In genomic region chr13:94708971-94709614, GRCh38 we compare ENCODE assay signal across 23 cellular contexts. TPM values are rescaled to one million over a fixed set of nuclear protein-coding genes. Genes with fewer than 3 reads are reported as not detected.
DNase-seq lines count a peak whose midpoint lies in the region; ATAC-seq and TF ChIP-seq lines count a peak whose summit lies in the region.
"Had no signal": no experiment of that assay in that cellular context is flagged by ENCODE, and none has a peak within 500 bp of the region (broad histone marks: within the 10 kb centered on the region; RNA-seq: fewer than 3 reads in every experiment).

No MANE protein-coding gene starts in this region.

- no peaks in the 10 kb centered on the region for H3K4me1 ChIP-seq in PC-3 (ENCODE audit: insufficient read depth, low read length)
- H3K4me1 ChIP-seq in iPS-20b (ENCODE audit: insufficient read depth, low read length), result peaks cover 39% of the 10 kb centered on the region; the same call in 1 of the 2 replicates
- no peaks in the 10 kb centered on the region for H3K4me1 ChIP-seq in aorta (ENCODE audit: control insufficient read depth in 1 of 2, insufficient read depth in 2 of 2, low read length in 2 of 2)
- H3K4me1 ChIP-seq: BLaER1 had no signal

- peak overlapping the region; percentile 98 for H3K4me3 ChIP-seq in PC-3 (ENCODE audit: low read length)
- H3K4me3 ChIP-seq in iPS-20b (ENCODE audit: low read length), result peak overlapping the region; percentile 88
- no peak overlapping the region for H3K4me3 ChIP-seq in aorta (ENCODE audit: low read length in 2 of 2)
- H3K4me3 ChIP-seq: BLaER1, coronary artery, lung, SJSA1, transverse colon had no signal

- peaks cover 6% of the 10 kb centered on the region; the same call in 1 of the 2 replicates for H4K20me1 ChIP-seq in PC-3 (ENCODE audit: low read length)

- peaks cover 83% of the 10 kb centered on the region for H3K27me3 Mint-ChIP-seq in activated CD8-positive, alpha-beta memory T cell treated with anti-CD3 and anti-CD28 coated beads, Interleukin-2, amount 10 ng/mL, durations not matched to agents 7 days and 5 days

- H3K4me2 ChIP-seq in PC-3 (ENCODE audit: low read length), result peak overlapping the region; percentile 88
- H3K4me2 ChIP-seq: BLaER1 had no signal

- no peak for DNase-seq in activated CD8-positive, alpha-beta memory T cell treated with anti-CD3 and anti-CD28 coated beads, Interleukin-2, amount 10 ng/mL, durations not matched to agents 7 days and 5 days
- DNase-seq in activated CD8-positive, alpha-beta memory T cell treated with anti-CD3 and anti-CD28 coated beads, Interleukin-2, amount 50 U/mL, for 4 hours, result no peak
- DNase-seq in PC-3 (no peak), superior temporal gyrus (ENCODE audit: extremely low spot score) (peak; percentile 34), head of caudate nucleus (no peak), aorta (no peak)
- DNase-seq: activated naive CD4-positive, alpha-beta T cell treated with Interleukin-2 at 50 U/mL for 16 hours; erythroblast; HCEC 1CT; immature natural killer cell; naive B cell; NCI-H1436 treated with DMSO at 0.1 percent for 48 hours; NCI-H226; stimulated activated CD4-positive, alpha-beta T cell treated with anti-CD3 and anti-CD28 coated beads, Interleukin-12 subunit alpha, Interleukin-12 subunit beta, amount 100 ng/mL, for 4 hours; transverse colon had no signal

- H3K4me1 Mint-ChIP-seq in activated CD8-positive, alpha-beta memory T cell treated with anti-CD3 and anti-CD28 coated beads, Interleukin-2, amount 10 ng/mL, durations not matched to agents 7 days and 5 days, result peaks cover 16% of the 10 kb centered on the region

- 14 to 18% methylated on average over 5 of the region's 5 CpGs for WGBS in aorta, 2 donors

- H3K36me3 Mint-ChIP-seq in activated CD8-positive, alpha-beta memory T cell treated with anti-CD3 and anti-CD28 coated beads, Interleukin-2, amount 10 ng/mL, durations not matched to agents 7 days and 5 days, result peaks cover 2% of the 10 kb centered on the region

- H3K4me3 Mint-ChIP-seq in activated CD8-positive, alpha-beta memory T cell treated with anti-CD3 and anti-CD28 coated beads, Interleukin-2, amount 10 ng/mL, durations not matched to agents 7 days and 5 days, result no peak overlapping the region
- H3K4me3 Mint-ChIP-seq: immature natural killer cell; T-helper 2 cell treated with Interferon-gamma antibody and Interleukin-4, amounts not matched to agents 5 μg/mL and 100 μg/mL, for 36 hours had no signal

- H3K9me2 ChIP-seq in PC-3 (replicated peaks; ENCODE audit: low read length), result no peaks in the 10 kb centered on the region

- H3K36me3 ChIP-seq in PC-3 (ENCODE audit: low read depth, low read length), result no peaks in the 10 kb centered on the region
- H3K36me3 ChIP-seq in iPS-20b (ENCODE audit: insufficient read depth, low read depth, low read length), result no peaks in the 10 kb centered on the region
- no peaks in the 10 kb centered on the region for H3K36me3 ChIP-seq in aorta (ENCODE audit: control insufficient read depth in 1 of 2, insufficient read depth in 2 of 2, low read length in 1 of 2)
- H3K36me3 ChIP-seq: BLaER1, SJSA1, transverse colon had no signal

- no peak for ATAC-seq in activated CD8-positive, alpha-beta memory T cell treated with anti-CD3 and anti-CD28 coated beads, Interleukin-2, amount 10 ng/mL, durations not matched to agents 7 days and 5 days
- ATAC-seq in PC-3, result no peak
- ATAC-seq in HG02642 (IDR thresholded peaks at IDR 0.05; ENCODE audit: poor library complexity, unreplicated experiment), result no peak
- ATAC-seq in aorta (ENCODE audit: low FRiP score), result no peak
- ATAC-seq: activated CD4-positive, CD25-positive, alpha-beta regulatory T cell treated with anti-CD3 and anti-CD28 coated beads, Interleukin-2, amount 50 U/mL, for 24 hours had no signal

- H3K79me2 ChIP-seq in PC-3 (ENCODE audit: low read length), result peaks cover 61% of the 10 kb centered on the region

- H3K9me3 ChIP-seq in PC-3 (ENCODE audit: low read length), result no peaks in the 10 kb centered on the region
- no peaks in the 10 kb centered on the region for H3K9me3 ChIP-seq in iPS-20b (ENCODE audit: insufficient read depth, low read depth, low read length)
- no peaks in the 10 kb centered on the region for H3K9me3 ChIP-seq in aorta (ENCODE audit: control insufficient read depth, low read length)
- H3K9me3 ChIP-seq: transverse colon had no signal

- POLR2A ChIA-PET in PC-3 (lab: Charles Lee; ENCODE audit: unreplicated experiment), result no interaction called here

- H3K27ac Mint-ChIP-seq in activated CD8-positive, alpha-beta memory T cell treated with anti-CD3 and anti-CD28 coated beads, Interleukin-2, amount 10 ng/mL, durations not matched to agents 7 days and 5 days, result peak overlapping the region; percentile 7
- H3K27ac Mint-ChIP-seq: immature natural killer cell; T-helper 2 cell treated with Interferon-gamma antibody and Interleukin-4, amounts not matched to agents 5 μg/mL and 100 μg/mL, for 36 hours had no signal

- intact Hi-C loops in PC-3 (cut with micrococcal nuclease) (no loop called here), head of caudate nucleus (cut with DNase I) (loop anchor here (5.0 kb wide), 1 partner anchor 258 kb away; no protein-coding TSS in a partner anchor), aorta (cut with DNase I) (no loop called here)

- no peaks in the 10 kb centered on the region for H3K27me3 ChIP-seq in PC-3 (ENCODE audit: low read length)
- H3K27me3 ChIP-seq in iPS-20b (ENCODE audit: insufficient read depth, low read length), result peaks cover 93% of the 10 kb centered on the region
- no peaks in the 10 kb centered on the region for H3K27me3 ChIP-seq in aorta (ENCODE audit: control insufficient read depth in 1 of 2, insufficient read depth in 2 of 2, low read length in 1 of 2)

- CTCF ChIA-PET in activated CD8-positive, alpha-beta memory T cell treated with anti-CD3 and anti-CD28 coated beads, Interleukin-2, amount 10 ng/mL, durations not matched to agents 7 days and 5 days (lab: Charles Lee), result no interaction called here
- CTCF ChIA-PET in PC-3 (lab: Charles Lee), result interaction anchor here (0.5 kb wide), 1 partner anchor 447 kb away, joined by 3 read pairs; no protein-coding TSS in a partner anchor

- H3K9me3 Mint-ChIP-seq in activated CD8-positive, alpha-beta memory T cell treated with anti-CD3 and anti-CD28 coated beads, Interleukin-2, amount 10 ng/mL, durations not matched to agents 7 days and 5 days (ENCODE audit: low read depth), result no peaks in the 10 kb centered on the region

- H3F3A ChIP-seq in PC-3 (ENCODE audit: low read length, unreplicated experiment), result no peaks in the 10 kb centered on the region

- no peak for TF ChIP-seq CTCF in PC-3 (conservative IDR thresholded peaks at IDR 0.05; ENCODE audit: low read depth, low read length)

- H3K27ac ChIP-seq in PC-3 (ENCODE audit: low read length) (peak overlapping the region; percentile 6; the same call in 1 of the 2 replicates), iPS-20b (ENCODE audit: low read length) (no peak overlapping the region), aorta (ENCODE audit: low read depth in 1 of 2, low read length in 2 of 2) (no peak overlapping the region)
- H3K27ac ChIP-seq: BLaER1, coronary artery, SJSA1, transverse colon had no signal

- BruUV-seq in PC-3 (replicated peaks; lab: Mats Ljungman, UMichigan), result no TSS peak

- no peak overlapping the region for H2AFZ ChIP-seq in PC-3 (ENCODE audit: low read length)

- H3K9ac ChIP-seq in PC-3 (ENCODE audit: low read length) (peak overlapping the region; percentile 91), iPS-20b (ENCODE audit: low read depth, low read length) (peak overlapping the region; percentile 87)
- H3K9ac ChIP-seq: BLaER1 had no signal

RNA-seq across cellular contexts. Expression of gene SOX21, which starts 3.3 kb away (rescaled TPM):
- not detected for total RNA-seq in activated CD8-positive, alpha-beta memory T cell treated with anti-CD3 and anti-CD28 coated beads, Interleukin-2, amount 10 ng/mL, durations not matched to agents 7 days and 5 days
- total RNA-seq in PC-3 (2014; rRNA removed) (14.4 and 16.2 TPM in 2 replicates), aorta (not detected)
- under 1 TPM in 1 of 2 donors, not detected in 1; 0.15 TPM for polyA plus RNA-seq in aorta
- total RNA-seq: SJSA1, transverse colon had no signal
- polyA plus RNA-seq: immature natural killer cell had no signal

Comparison
In these comparisons a context has a peak if more than half of its experiments do, and no peak if none do; other contexts are left out.
1. H3K4me3 ChIP-seq: peak in PC-3 (single experiment) and iPS-20b (single experiment); none in aorta (0 of 2).
2. RNA of gene SOX21, which starts 3.3 kb away (total RNA-seq): 14.4 to 16.2 TPM in PC-3; not detected in aorta and not detected in activated CD8-positive, alpha-beta memory T cell treated with anti-CD3 and anti-CD28 coated beads, Interleukin-2, amount 10 ng/mL, durations not matched to agents 7 days and 5 days; every median in the first group is over 10 times any median in the second.